ENCODE assay signal across 17 cellular contexts in the genomic region with DNA sequence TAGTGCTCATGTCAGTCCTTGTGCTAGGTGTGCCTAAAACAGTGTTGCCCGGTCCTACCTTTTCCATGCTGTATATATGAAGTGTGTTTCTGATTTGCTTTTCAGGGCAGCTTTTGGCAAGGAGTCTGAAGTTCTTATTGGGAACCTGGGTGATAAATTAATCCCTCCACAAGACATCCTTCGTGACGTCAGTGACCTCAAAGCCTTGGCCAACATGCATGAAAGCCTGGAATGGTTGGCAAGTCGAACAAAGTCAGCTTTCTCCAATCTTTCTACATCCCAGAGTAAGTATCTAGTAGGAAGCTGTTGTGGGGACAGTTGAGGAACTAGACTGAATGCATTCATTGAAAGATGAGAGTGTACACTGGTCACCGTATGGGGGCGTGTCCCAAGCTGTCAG.
DNase-seq lines count a peak whose midpoint lies in the region; ATAC-seq lines count a peak whose summit lies in the region.
"Had no signal": no experiment of that assay in that cellular context is flagged by ENCODE, and none has a peak within 500 bp of the region (broad histone marks: within the 10 kb centered on the region; RNA-seq: fewer than 3 reads in every experiment).

No MANE protein-coding gene starts in this region.

- peak; percentile 27 for DNase-seq in SK-MEL-5 (ENCODE audit: low read depth, low spot score)
- no peak for DNase-seq in caudate nucleus (lab: John Stamatoyannopoulos, UW)
- DNase-seq in medulla oblongata (ENCODE audit: extremely low spot score), result peak; percentile 4
- no peak for DNase-seq in germinal center (ENCODE audit: low spot score)
- DNase-seq: Caco-2; CD4-positive, CD25-positive, alpha-beta regulatory T cell; CD8-positive, alpha-beta T cell; DMS153; DND-41; H9; HFFc6 had no signal

- in situ Hi-C loops in SK-MEL-5 (cut with HindIII; ENCODE audit: low pct_unique_long_range_greater_than_20kb, low sequenced_read_pairs), result no loop called here

- ATAC-seq in GM19395 (IDR thresholded peaks at IDR 0.05; ENCODE audit: unreplicated experiment) (no peak), GM18520 (IDR thresholded peaks at IDR 0.05; ENCODE audit: unreplicated experiment) (no peak)
- ATAC-seq: CD8-positive, alpha-beta T cell; GM23338; HCT116 had no signal

- peak overlapping the region; percentile 4 for H3K27ac ChIP-seq in caudate nucleus (ENCODE audit: low read depth, low read length)
- H3K27ac ChIP-seq: BLaER1, C4-2B had no signal

Comparison
In these comparisons a context has a peak if more than half of its experiments do, and no peak if none do; other contexts are left out.
1. DNase-seq: peak in SK-MEL-5 (single experiment) and medulla oblongata (single experiment); none in caudate nucleus (0 of 61) and germinal center (single experiment).